In the genomic region with DNA sequence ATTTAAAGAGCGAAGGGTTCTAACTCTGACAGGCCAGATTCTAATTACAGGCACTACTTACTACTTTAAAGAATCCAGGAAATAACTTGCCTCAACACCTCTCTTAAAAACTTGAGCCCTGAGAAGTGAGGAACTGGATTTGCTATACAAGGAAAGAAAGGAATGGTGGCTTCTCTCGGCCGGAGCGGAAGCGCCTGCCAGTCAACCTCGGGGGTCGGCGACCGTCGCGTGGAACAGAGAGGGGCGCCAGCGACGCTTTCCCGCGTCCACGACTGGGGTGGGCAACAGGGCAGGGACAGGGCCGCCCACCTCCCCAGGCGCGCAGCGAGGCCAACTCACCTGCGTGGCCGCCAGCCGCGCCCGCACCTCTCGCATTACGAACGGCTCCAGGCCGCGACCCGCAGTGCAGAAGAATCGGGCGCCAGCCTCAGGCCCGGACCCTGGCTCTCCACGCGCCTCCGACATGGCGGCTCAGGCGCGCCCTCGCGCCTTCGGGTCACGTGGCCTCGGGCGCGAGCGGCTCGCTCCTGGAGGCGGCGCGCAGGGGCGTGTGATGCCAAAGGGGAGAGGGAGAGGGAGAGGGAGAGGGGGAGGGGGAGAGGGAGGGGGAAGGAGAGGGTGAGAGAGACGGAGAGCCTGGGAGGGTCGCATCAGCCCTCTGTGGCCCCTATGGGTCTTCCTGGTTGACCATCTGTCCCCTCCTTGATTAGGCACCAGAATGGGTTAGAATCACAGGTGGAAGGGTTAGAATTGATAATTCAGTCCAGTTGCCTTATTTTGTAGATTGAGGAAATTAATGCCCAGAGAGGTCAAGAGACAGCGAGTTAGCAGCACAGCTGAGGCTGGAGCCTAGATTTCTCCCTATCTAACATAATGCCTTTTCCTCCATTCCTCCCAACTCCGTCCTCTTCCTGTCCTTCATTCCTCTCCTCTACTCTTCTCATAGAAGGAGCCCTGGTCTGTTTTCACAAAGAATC, we compare ENCODE assay signal across 8 cellular contexts. TPM values are rescaled to one million over a fixed set of nuclear protein-coding genes. Genes with fewer than 3 reads are reported as not detected.
A peak's percentile ranks its signal among the peaks of the same experiment; 100 is the strongest.
DNase-seq lines count a peak whose midpoint lies in the region; ATAC-seq, FAIRE-seq and TF ChIP-seq lines count a peak whose summit lies in the region.

A gene with protein sequence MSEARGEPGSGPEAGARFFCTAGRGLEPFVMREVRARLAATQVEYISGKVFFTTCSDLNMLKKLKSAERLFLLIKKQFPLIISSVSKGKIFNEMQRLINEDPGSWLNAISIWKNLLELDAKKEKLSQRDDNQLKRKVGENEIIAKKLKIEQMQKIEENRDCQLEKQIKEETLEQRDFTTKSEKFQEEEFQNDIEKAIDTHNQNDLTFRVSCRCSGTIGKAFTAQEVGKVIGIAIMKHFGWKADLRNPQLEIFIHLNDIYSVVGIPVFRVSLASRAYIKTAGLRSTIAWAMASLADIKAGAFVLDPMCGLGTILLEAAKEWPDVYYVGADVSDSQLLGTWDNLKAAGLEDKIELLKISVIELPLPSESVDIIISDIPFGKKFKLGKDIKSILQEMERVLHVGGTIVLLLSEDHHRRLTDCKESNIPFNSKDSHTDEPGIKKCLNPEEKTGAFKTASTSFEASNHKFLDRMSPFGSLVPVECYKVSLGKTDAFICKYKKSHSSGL (minus strand): TSS at position 484 of the 977 bp plus-strand sequence. CDS start 19 bp downstream, at position 465.

- H3K4me3 Mint-ChIP-seq in central memory CD8-positive, alpha-beta T cell = peak within 1 kb of the TSS; percentile 96

- DNase-seq in ACHN (peak; percentile 85), NCI-H2196 (lab: John Stamatoyannopoulos, UW; ENCODE audit: unreplicated experiment) (peak; percentile 89), kidney (peak; percentile 91)
- peak; percentile 20 for DNase-seq in activated CD4-positive, CD25-positive, alpha-beta regulatory T cell treated with anti-CD3 and anti-CD28 coated beads, Interleukin-2, amount 50 U/mL, for 16 hours (ENCODE audit: low read depth, low spot score)
- peak; percentile 22 to 27 for DNase-seq in central memory CD8-positive, alpha-beta T cell (ENCODE audit: low spot score in 2 of 2)
- DNase-seq in stimulated activated CD4-positive, alpha-beta T cell treated with anti-CD3 and anti-CD28 coated beads, Interleukin-12 subunit alpha, Interleukin-12 subunit beta, amount 100 ng/mL, for 48 hours (ENCODE audit: low read depth in 2 of 3, low spot score in 1 of 3) = peak; percentile 36 to 55 (median 42)

- in situ Hi-C loops in ACHN (cut with HindIII; ENCODE audit: low pct_ligation_motif_present, low pct_unique_long_range_greater_than_20kb, low sequenced_read_pairs) = no loop called here

- TF ChIP-seq POLR2A in GM18526 (IDR thresholded peaks at IDR 0.05; ENCODE audit: extremely low read depth, insufficient read length) = peak; percentile 86

- FAIRE-seq in kidney (lab: Jason Lieb, UNC) = no peak

- intact Hi-C loops in kidney (cut with DNase I) = no loop called here

- H3K36me3 Mint-ChIP-seq in central memory CD8-positive, alpha-beta T cell (ENCODE audit: insufficient read depth) = peaks cover 3% of the 10 kb centered on the region

- peak within 1 kb of the TSS; percentile 69 to 75 for H3K4me3 ChIP-seq in kidney (ENCODE audit: low read length in 2 of 2)

- TF ChIP-seq CTCF in kidney (IDR thresholded peaks at IDR 0.05; ENCODE audit: borderline replicate concordance, extremely low read depth, insufficient read depth) = no peak

- H3K27ac ChIP-seq in kidney (ENCODE audit: low read depth in 2 of 2, low read length in 2 of 2) = peak within 1 kb of the TSS; percentile 72 to 84

- H3K9me3 Mint-ChIP-seq in central memory CD8-positive, alpha-beta T cell = no peaks in the 10 kb centered on the region

- H3K9ac ChIP-seq in kidney (ENCODE audit: low read length in 2 of 2) = peak within 1 kb of the TSS; percentile 67 to 74

- ATAC-seq in HG03060 (IDR thresholded peaks at IDR 0.05; ENCODE audit: low read depth, unreplicated experiment) = peak; percentile 49
- ATAC-seq in central memory CD8-positive, alpha-beta T cell (replicated peaks; ENCODE audit: extremely low read depth, poor library complexity, severe bottlenecking) = peak; percentile 67

- H3K4me1 Mint-ChIP-seq in central memory CD8-positive, alpha-beta T cell = peaks cover 40% of the 10 kb centered on the region

- H3K27ac Mint-ChIP-seq in central memory CD8-positive, alpha-beta T cell (ENCODE audit: low read depth) = peak within 1 kb of the TSS; percentile 96

- H3K4me1 ChIP-seq in kidney (ENCODE audit: control insufficient read depth in 1 of 2, insufficient read depth in 1 of 2, low read depth in 1 of 2, low read length in 2 of 2) = peaks cover 0 to 9% of the 10 kb centered on the region in 2 donors

- no peaks in the 10 kb centered on the region for H3K36me3 ChIP-seq in kidney (ENCODE audit: control insufficient read depth in 1 of 2, insufficient read depth in 2 of 2, low read length in 2 of 2)

- H3K27me3 Mint-ChIP-seq in central memory CD8-positive, alpha-beta T cell = no peaks in the 10 kb centered on the region

- H3K9me3 ChIP-seq in kidney (ENCODE audit: control insufficient read depth in 1 of 2, low read length in 2 of 2) = no peaks in the 10 kb centered on the region

RNA-seq across cellular contexts. Expression of the gene that starts here (rescaled TPM):
- total RNA-seq in kidney = 14.1 TPM
- 9.2 TPM for polyA plus RNA-seq in kidney (ENCODE audit: insufficient read depth, low read depth, low replicate concordance)

Comparison
In these comparisons a context has a peak if more than half of its experiments do, and no peak if none do; other contexts are left out.
1. Peak in every context shown above with its lines: DNase-seq, ATAC-seq, H3K4me3 ChIP-seq and H3K27ac ChIP-seq.
2. DNase-seq: peak in every context shown above with its lines; median percentile 91 in kidney; 89 in NCI-H2196; 85 in ACHN; 42 in stimulated activated CD4-positive, alpha-beta T cell treated with anti-CD3 and anti-CD28 coated beads, Interleukin-12 subunit alpha, Interleukin-12 subunit beta, amount 100 ng/mL, for 48 hours; 24 in central memory CD8-positive, alpha-beta T cell; 20 in activated CD4-positive, CD25-positive, alpha-beta regulatory T cell treated with anti-CD3 and anti-CD28 coated beads, Interleukin-2, amount 50 U/mL, for 16 hours.